ENCODE assay signal across 18 cellular contexts in genomic region chr6:67009818-67010217, GRCh38.
A peak's percentile ranks its signal among the peaks of the same experiment; 100 is the strongest.
DNase-seq lines count a peak whose midpoint lies in the region; ATAC-seq and TF ChIP-seq lines count a peak whose summit lies in the region.
"Had no signal": no experiment of that assay in that cellular context is flagged by ENCODE, and none has a peak within 500 bp of the region (broad histone marks: within the 10 kb centered on the region; RNA-seq: fewer than 3 reads in every experiment).

No MANE protein-coding gene starts in this region.

- H3K9me3 ChIP-seq in OCI-LY3 (ENCODE audit: insufficient read depth, low read length) (no peaks in the 10 kb centered on the region), gastrocnemius medialis (peaks cover 0 to 3% (median 0%) of the 10 kb centered on the region in 3 donors)

- no peak for TF ChIP-seq POLR2A in gastrocnemius medialis (IDR thresholded peaks at IDR 0.05)

- H3K9ac ChIP-seq in OCI-LY3 (ENCODE audit: low read length) = no peak overlapping the region

- in situ Hi-C loops in ACHN (cut with HindIII; ENCODE audit: low pct_ligation_motif_present, low pct_unique_long_range_greater_than_20kb, low sequenced_read_pairs) (no loop called here), gastrocnemius medialis (cut with MboI; ENCODE audit: low sequenced_read_pairs in 4 of 4) (no loop called here)

- H3K36me3 ChIP-seq in H7 (replicated peaks; ENCODE audit: control insufficient read depth, insufficient read depth, low read length) (no peaks in the 10 kb centered on the region), OCI-LY3 (replicated peaks; ENCODE audit: low read depth, low read length) (no peaks in the 10 kb centered on the region), gastrocnemius medialis (no peaks in the 10 kb centered on the region)

- H3K27me3 ChIP-seq in H7 (ENCODE audit: control insufficient read depth, insufficient read depth, low read length) (peaks cover 1% of the 10 kb centered on the region; the same call in 1 of the 2 replicates), OCI-LY3 (ENCODE audit: low read depth, low read length) (no peaks in the 10 kb centered on the region), gastrocnemius medialis (no peaks in the 10 kb centered on the region)

- H2AFZ ChIP-seq in OCI-LY3 (ENCODE audit: low read depth, low read length) = peak overlapping the region; percentile 79

- H3K4me3 Mint-ChIP-seq in endothelial cell (ENCODE audit: unreplicated experiment) = no peak overlapping the region
- H3K4me3 Mint-ChIP-seq in stimulated activated naive B cell treated with anti-CD40 and anti-IgM and Interleukin-4, amounts not matched to agents 10 μg/mL and 1 μg/mL and 100 μg/mL, for 72 hours = no peak overlapping the region
- H3K4me3 Mint-ChIP-seq: HFFc6; stimulated activated memory B cell treated with anti-CD40 and anti-IgM and Interleukin-4, amounts not matched to agents 10 μg/mL and 1 μg/mL and 100 μg/mL, for 72 hours had no signal

- TF ChIP-seq CTCF in OCI-LY3 (IDR thresholded peaks at IDR 0.05; ENCODE audit: low read depth, low read length) (peak; percentile 48), endothelial cell (IDR thresholded peaks at IDR 0.05; ENCODE audit: unreplicated experiment) (peak; percentile 50), gastrocnemius medialis (IDR thresholded peaks at IDR 0.05 in 4 of 5, conservative IDR thresholded peaks at IDR 0.05 in 1 of 5) (no peak)

- ATAC-seq in gastrocnemius medialis (no peak), HG02840 (IDR thresholded peaks at IDR 0.05; ENCODE audit: low FRiP score, unreplicated experiment) (no peak)
- ATAC-seq in stimulated activated naive B cell treated with anti-CD40 and anti-IgM and Interleukin-4, amounts not matched to agents 10 μg/mL and 1 μg/mL and 100 μg/mL, for 72 hours (replicated peaks) = no peak
- ATAC-seq: stimulated activated memory B cell treated with anti-CD40 and anti-IgM and Interleukin-4, amounts not matched to agents 10 μg/mL and 1 μg/mL and 100 μg/mL, for 72 hours had no signal

- no peak overlapping the region for H3K4me2 ChIP-seq in OCI-LY3 (ENCODE audit: low read length)

- no peaks in the 10 kb centered on the region for H3K4me1 Mint-ChIP-seq in endothelial cell (ENCODE audit: unreplicated experiment)
- no peaks in the 10 kb centered on the region for H3K4me1 Mint-ChIP-seq in stimulated activated naive B cell treated with anti-CD40 and anti-IgM and Interleukin-4, amounts not matched to agents 10 μg/mL and 1 μg/mL and 100 μg/mL, for 72 hours
- H3K4me1 Mint-ChIP-seq: stimulated activated memory B cell treated with anti-CD40 and anti-IgM and Interleukin-4, amounts not matched to agents 10 μg/mL and 1 μg/mL and 100 μg/mL, for 72 hours had no signal

- H3K36me3 Mint-ChIP-seq in endothelial cell (ENCODE audit: low read depth, unreplicated experiment) = no peaks in the 10 kb centered on the region
- H3K36me3 Mint-ChIP-seq in stimulated activated naive B cell treated with anti-CD40 and anti-IgM and Interleukin-4, amounts not matched to agents 10 μg/mL and 1 μg/mL and 100 μg/mL, for 72 hours = no peaks in the 10 kb centered on the region
- H3K36me3 Mint-ChIP-seq: stimulated activated memory B cell treated with anti-CD40 and anti-IgM and Interleukin-4, amounts not matched to agents 10 μg/mL and 1 μg/mL and 100 μg/mL, for 72 hours had no signal

- H3K27ac ChIP-seq in OCI-LY3 (ENCODE audit: low read length) (no peak overlapping the region), gastrocnemius medialis (no peak overlapping the region)

- DNase-seq in ACHN (peak; percentile 2), H7 (peak; percentile 8), endothelial cell (ENCODE audit: low spot score) (no peak), gastrocnemius medialis (no peak), DMS79 treated with DMSO at 0.1 percent for 48 hours (lab: John Stamatoyannopoulos, UW) (no peak)
- DNase-seq in stimulated activated naive B cell treated with anti-CD40 and anti-IgM and Interleukin-4, amounts not matched to agents 10 μg/mL and 1 μg/mL and 100 μg/mL, for 72 hours = no peak
- DNase-seq: activated CD4-positive, alpha-beta T cell treated with anti-CD3 and anti-CD28 coated beads, Interleukin-2, amount 50 U/mL, for 4 hours; aorta; foreskin melanocyte; GDM1; HFFc6; NCI-H1694; stimulated activated CD4-positive, alpha-beta T cell treated with anti-CD3 and anti-CD28 coated beads, Interleukin-4, amount 100 ng/mL, for 24 hours; T-helper 2 cell had no signal

- H3K9me3 Mint-ChIP-seq in endothelial cell (ENCODE audit: unreplicated experiment) = no peaks in the 10 kb centered on the region
- H3K9me3 Mint-ChIP-seq in stimulated activated naive B cell treated with anti-CD40 and anti-IgM and Interleukin-4, amounts not matched to agents 10 μg/mL and 1 μg/mL and 100 μg/mL, for 72 hours = no peaks in the 10 kb centered on the region

- H3K4me3 ChIP-seq in H7 (ENCODE audit: insufficient read depth, low read depth, low read length) (no peak overlapping the region), OCI-LY3 (ENCODE audit: low read length) (no peak overlapping the region), gastrocnemius medialis (no peak overlapping the region)

- H3K79me2 ChIP-seq in OCI-LY3 (ENCODE audit: low read length) = no peaks in the 10 kb centered on the region

- H3K27me3 Mint-ChIP-seq in endothelial cell (ENCODE audit: unreplicated experiment) = no peaks in the 10 kb centered on the region
- H3K27me3 Mint-ChIP-seq in stimulated activated naive B cell treated with anti-CD40 and anti-IgM and Interleukin-4, amounts not matched to agents 10 μg/mL and 1 μg/mL and 100 μg/mL, for 72 hours = no peaks in the 10 kb centered on the region
- H3K27me3 Mint-ChIP-seq: stimulated activated memory B cell treated with anti-CD40 and anti-IgM and Interleukin-4, amounts not matched to agents 10 μg/mL and 1 μg/mL and 100 μg/mL, for 72 hours had no signal

- H3K27ac Mint-ChIP-seq in endothelial cell (ENCODE audit: unreplicated experiment) = no peak overlapping the region
- H3K27ac Mint-ChIP-seq in stimulated activated naive B cell treated with anti-CD40 and anti-IgM and Interleukin-4, amounts not matched to agents 10 μg/mL and 1 μg/mL and 100 μg/mL, for 72 hours = no peak overlapping the region
- H3K27ac Mint-ChIP-seq: activated T-helper 2 cell treated with anti-CD3 and anti-CD28 coated beads, Interferon-gamma antibody, Interleukin-2, Interleukin-4, amounts not matched to agents 10 μg/mL and 5 μg/mL and 100 μg/mL, durations not matched to agents 14 hours and 24 hours and 36 hours; HFFc6; stimulated activated memory B cell treated with anti-CD40 and anti-IgM and Interleukin-4, amounts not matched to agents 10 μg/mL and 1 μg/mL and 100 μg/mL, for 72 hours had no signal

- no peaks in the 10 kb centered on the region for H4K20me1 ChIP-seq in OCI-LY3 (ENCODE audit: insufficient read depth, low read length)

- H3K4me1 ChIP-seq in OCI-LY3 (ENCODE audit: low read length) = no peaks in the 10 kb centered on the region
- no peaks in the 10 kb centered on the region for H3K4me1 ChIP-seq in gastrocnemius medialis

- intact Hi-C loops in gastrocnemius medialis (cut with DNase I; ENCODE audit: low total_unique reads) = no loop called here

Comparison
In these comparisons a context has a peak if more than half of its experiments do, and no peak if none do; other contexts are left out.
1. DNase-seq: peak in ACHN (single experiment) and H7 (single experiment); none in endothelial cell (single experiment), gastrocnemius medialis (0 of 2), stimulated activated naive B cell treated with anti-CD40 and anti-IgM and Interleukin-4, amounts not matched to agents 10 μg/mL and 1 μg/mL and 100 μg/mL, for 72 hours (single experiment) and DMS79 treated with DMSO at 0.1 percent for 48 hours (single experiment).
2. CTCF ChIP-seq: peak in OCI-LY3 (single experiment) and endothelial cell (single experiment); none in gastrocnemius medialis (0 of 5).